1 cellular context compared by ENCODE assay signal in genomic region chr7:32501522-32501921, GRCh38.
TF ChIP-seq lines count a peak whose summit lies in the region.

No MANE protein-coding gene starts in this region.

TF ChIP-seq in GM12878, 131 proteins besides CTCF, POLR2A, EP300 and RAD21 (continued from another document):
- no peak for TF ChIP-seq KLF5 (IDR thresholded peaks at IDR 0.05; ENCODE audit: partially characterized antibody)
- TF ChIP-seq SMAD1 (IDR thresholded peaks at IDR 0.05; ENCODE audit: low read depth, partially characterized antibody) = no peak
- no peak for TF ChIP-seq RBBP5 (conservative IDR thresholded peaks at IDR 0.05)
- no peak for TF ChIP-seq BACH1 (IDR thresholded peaks at IDR 0.05; ENCODE audit: borderline replicate concordance)
- TF ChIP-seq STAT3 (IDR thresholded peaks at IDR 0.05; ENCODE audit: low read depth, low read length) = no peak
- TF ChIP-seq CBX3 (IDR thresholded peaks at IDR 0.05; ENCODE audit: borderline replicate concordance, low read depth) = no peak
- TF ChIP-seq CREM (IDR thresholded peaks at IDR 0.05; ENCODE audit: low read depth) = no peak
- TF ChIP-seq ETV6 (conservative IDR thresholded peaks at IDR 0.05 in 1 of 2, IDR thresholded peaks at IDR 0.05 in 1 of 2; ENCODE audit: borderline replicate concordance in 1 of 2, low read depth in 1 of 2) = no peak
- no peak for TF ChIP-seq LARP7 (IDR thresholded peaks at IDR 0.05)
- no peak for TF ChIP-seq KAT2A (conservative IDR thresholded peaks at IDR 0.05; ENCODE audit: control insufficient read depth, low read depth, low read length)
- TF ChIP-seq BMI1 (IDR thresholded peaks at IDR 0.05; ENCODE audit: borderline replicate concordance) = no peak
- TF ChIP-seq NFIC (IDR thresholded peaks at IDR 0.05; ENCODE audit: low read depth, low read length) = no peak
- TF ChIP-seq E2F4 (IDR thresholded peaks at IDR 0.05; ENCODE audit: low read depth, low read length) = no peak
- TF ChIP-seq MTA2 (IDR thresholded peaks at IDR 0.05; ENCODE audit: low read depth) = no peak
- TF ChIP-seq MXI1 (IDR thresholded peaks at IDR 0.05; ENCODE audit: low read depth, low read length) = no peak
- TF ChIP-seq MYB (IDR thresholded peaks at IDR 0.05; ENCODE audit: borderline replicate concordance, low read depth, low read length) = no peak
- no peak for TF ChIP-seq PKNOX1 (IDR thresholded peaks at IDR 0.05)
- no peak for TF ChIP-seq CBFB (IDR thresholded peaks at IDR 0.05; ENCODE audit: low read depth)
TF ChIP-seq in GM12878: peak in this region for 0.
